Comparison of ENCODE assay signal across 17 cellular contexts in genomic region chr11:79321282-79321681, GRCh38.
A peak's percentile ranks its signal among the peaks of the same experiment; 100 is the strongest.
DNase-seq lines count a peak whose midpoint lies in the region; ATAC-seq and TF ChIP-seq lines count a peak whose summit lies in the region.
"Had no signal": no experiment of that assay in that cellular context is flagged by ENCODE, and none has a peak within 500 bp of the region (broad histone marks: within the 10 kb centered on the region; RNA-seq: fewer than 3 reads in every experiment).

No MANE protein-coding gene starts in this region.

- DNase-seq in AG08396 (ENCODE audit: low spot score) (peak; percentile 16), amniotic epithelial cell (ENCODE audit: low read depth) (peak; percentile 10), fibroblast of the aortic adventitia (ENCODE audit: low read depth) (peak; percentile 46), BE2C (no peak), GM10248 (ENCODE audit: extremely low spot score) (no peak), NCI-H446 (lab: John Stamatoyannopoulos, UW) (no peak)
- DNase-seq: GF-D8, H9, KBM-7, NCI-H1105, NCI-H187, NCI-H510A treated with DMSO at 0.1 percent for 48 hours, RPMI8226, SJCRH30, SW 1271 had no signal

- POLR2A ChIA-PET in HEK293 (lab: Yijun Ruan, JAX) (no interaction called here), GM10248 (lab: Yijun Ruan, JAX) (no interaction called here)

- H3K9me3 ChIP-seq in HEK293 (ENCODE audit: control insufficient read depth, insufficient read depth, low read depth, low read length) (no peaks in the 10 kb centered on the region), BE2C (no peaks in the 10 kb centered on the region)
- H3K9me3 ChIP-seq: SJCRH30 had no signal

- no peak for ATAC-seq in GM19455 (IDR thresholded peaks at IDR 0.05; ENCODE audit: unreplicated experiment)

- H3K4me1 ChIP-seq in HEK293 (ENCODE audit: control insufficient read depth, insufficient read depth, low read length) (no peaks in the 10 kb centered on the region), BE2C (no peaks in the 10 kb centered on the region)
- H3K4me1 ChIP-seq: SJCRH30 had no signal

- CTCF ChIA-PET in HEK293 (lab: Yijun Ruan, JAX): no interaction called here
- CTCF ChIA-PET in GM10248 (lab: Yijun Ruan, JAX): interaction anchor here (0.9 to 1.2 kb wide), 2 partner anchors 9 to 13 kb away, joined by 3 to 5 read pairs; no protein-coding TSS in a partner anchor

- H3K27ac ChIP-seq in HEK293 (ENCODE audit: extremely low read depth, low read depth, low read length): no peak overlapping the region
- H3K27ac ChIP-seq: SJCRH30 had no signal

- TF ChIP-seq CTCF in HEK293 (tag by site-specific recombination; IDR thresholded peaks at IDR 0.05) (no peak), fibroblast of the aortic adventitia (IDR thresholded peaks at IDR 0.05; ENCODE audit: insufficient read depth, low read length) (no peak), BE2C (IDR thresholded peaks at IDR 0.05; ENCODE audit: low read depth, low read length) (no peak), GM10248 (IDR thresholded peaks at IDR 0.05; ENCODE audit: control extremely low read depth, extremely low read depth, low read depth, missing control alignments) (no peak)

- H3K4me3 ChIP-seq in HEK293 (ENCODE audit: low read depth, low read length) (no peak overlapping the region), fibroblast of the aortic adventitia (ENCODE audit: low read depth, low read length) (no peak overlapping the region), BE2C (ENCODE audit: low read depth, low read length) (no peak overlapping the region)
- H3K4me3 ChIP-seq: SJCRH30 had no signal

- H3K36me3 ChIP-seq in HEK293 (ENCODE audit: control insufficient read depth in 2 of 2, insufficient read depth in 1 of 2, low read length in 2 of 2) (no peaks in the 10 kb centered on the region), BE2C (no peaks in the 10 kb centered on the region)
- H3K36me3 ChIP-seq: SJCRH30 had no signal

- no peaks in the 10 kb centered on the region for H3K27me3 ChIP-seq in BE2C
- H3K27me3 ChIP-seq: SJCRH30 had no signal

TF ChIP-seq in HEK293, 187 proteins besides CTCF, POLR2A, EP300 and RAD21:
- TF ChIP-seq ZNF416 (tag by site-specific recombination; IDR thresholded peaks at IDR 0.05) (no peak), ZNF518A (tag by site-specific recombination; conservative IDR thresholded peaks at IDR 0.05; ENCODE audit: low read depth) (peak; percentile 22; the same call in 1 of the 2 replicates), ZNF146 (tag by site-specific recombination; IDR thresholded peaks at IDR 0.05) (no peak), ZNF324 (tag by site-specific recombination; IDR thresholded peaks at IDR 0.05) (peak; percentile 47; the same call in 1 of the 2 replicates), ZNF221 (tag by site-specific recombination; IDR thresholded peaks at IDR 0.05; ENCODE audit: borderline replicate concordance) (no peak), ZNF548 (tag by site-specific recombination; IDR thresholded peaks at IDR 0.05) (no peak), ZNF660 (tag by site-specific recombination; IDR thresholded peaks at IDR 0.05) (peak; percentile 84), ZNF398 (tag by site-specific recombination; IDR thresholded peaks at IDR 0.05) (peak; percentile 41; the same call in 1 of the 2 replicates), SCRT2 (tag by site-specific recombination; IDR thresholded peaks at IDR 0.05) (peak; percentile 76), ZNF335 (tag by site-specific recombination; conservative IDR thresholded peaks at IDR 0.05) (0 out of 2 replicates have a peak, but pooled peaks have one; percentile 18), ATF2 (tag by site-specific recombination; IDR thresholded peaks at IDR 0.05; ENCODE audit: low read depth) (peak; percentile 31)
- TF ChIP-seq, protein P1, sequence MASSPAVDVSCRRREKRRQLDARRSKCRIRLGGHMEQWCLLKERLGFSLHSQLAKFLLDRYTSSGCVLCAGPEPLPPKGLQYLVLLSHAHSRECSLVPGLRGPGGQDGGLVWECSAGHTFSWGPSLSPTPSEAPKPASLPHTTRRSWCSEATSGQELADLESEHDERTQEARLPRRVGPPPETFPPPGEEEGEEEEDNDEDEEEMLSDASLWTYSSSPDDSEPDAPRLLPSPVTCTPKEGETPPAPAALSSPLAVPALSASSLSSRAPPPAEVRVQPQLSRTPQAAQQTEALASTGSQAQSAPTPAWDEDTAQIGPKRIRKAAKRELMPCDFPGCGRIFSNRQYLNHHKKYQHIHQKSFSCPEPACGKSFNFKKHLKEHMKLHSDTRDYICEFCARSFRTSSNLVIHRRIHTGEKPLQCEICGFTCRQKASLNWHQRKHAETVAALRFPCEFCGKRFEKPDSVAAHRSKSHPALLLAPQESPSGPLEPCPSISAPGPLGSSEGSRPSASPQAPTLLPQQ (tag by site-specific recombination; IDR thresholded peaks at IDR 0.05): 0 out of 2 replicates have a peak, but pooled peaks have one; percentile 17

Comparison
In these comparisons a context has a peak if more than half of its experiments do, and no peak if none do; other contexts are left out.
1. DNase-seq: peak in AG08396 (single experiment), amniotic epithelial cell (single experiment) and fibroblast of the aortic adventitia (single experiment); none in BE2C (single experiment), GM10248 (single experiment) and NCI-H446 (0 of 2).